Comparison of ENCODE assay signal across 18 cellular contexts in the genomic region with DNA sequence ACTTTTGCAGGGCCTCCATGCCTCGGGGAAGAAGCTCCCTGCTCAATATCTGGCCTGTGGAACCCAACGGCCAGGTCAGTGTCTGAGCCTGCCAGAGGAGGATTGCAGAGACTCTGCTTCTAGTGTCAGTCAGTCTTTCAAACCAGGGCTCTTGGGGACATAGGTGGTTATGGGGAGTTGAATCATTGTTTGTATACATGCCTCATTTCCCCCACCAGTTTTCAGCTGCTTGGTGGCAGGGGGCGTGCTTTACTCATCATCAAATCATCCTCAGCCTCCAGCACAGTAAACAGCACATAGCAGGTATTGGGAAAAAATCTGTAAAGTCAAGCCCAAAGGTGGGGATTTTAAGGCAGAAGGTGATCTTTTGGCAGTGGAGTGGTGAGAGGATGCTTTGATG.
"Had no signal": no experiment of that assay in that cellular context is flagged by ENCODE, and none has a peak within 500 bp of the region (broad histone marks: within the 10 kb centered on the region; RNA-seq: fewer than 3 reads in every experiment).

No MANE protein-coding gene starts in this region.

- H3K27ac ChIP-seq: coronary artery, foreskin keratinocyte, heart left ventricle, neutrophil, psoas muscle, suprapubic skin, thyroid gland had no signal

- H3K27me3 ChIP-seq: foreskin keratinocyte, thyroid gland had no signal

- H3K4me3 ChIP-seq: coronary artery, heart left ventricle, mucosa of descending colon, psoas muscle, suprapubic skin, thyroid gland had no signal

- FAIRE-seq: endothelial cell of umbilical vein, small intestine, urothelium cell line had no signal

- DNase-seq: effector CD4-positive, alpha-beta T cell; endodermal cell; foreskin keratinocyte; heart left ventricle; hippocampal formation; mucosa of descending colon; naive thymus-derived CD8-positive, alpha-beta T cell; psoas muscle; small intestine; stimulated activated CD4-positive, alpha-beta T cell treated with anti-CD3 and anti-CD28 coated beads, Interleukin-2, amount 100 ng/mL, for 48 hours; stimulated activated naive CD8-positive, alpha-beta T cell treated with anti-CD3 and anti-CD28 coated beads, Interleukin-15, Interleukin-2, amounts not matched to agents 100 U/mL and 50 U/mL, for 24 hours; thyroid gland had no signal

- H3K27ac Mint-ChIP-seq: endodermal cell; naive thymus-derived CD8-positive, alpha-beta T cell; type B pancreatic cell had no signal

- H3K36me3 ChIP-seq: heart left ventricle, neutrophil, suprapubic skin, thyroid gland had no signal

- ATAC-seq: foreskin keratinocyte; heart left ventricle; mucosa of descending colon; naive thymus-derived CD8-positive, alpha-beta T cell; psoas muscle; stimulated activated naive CD8-positive, alpha-beta T cell treated with anti-CD3 and anti-CD28 coated beads, Interleukin-15, Interleukin-2, amounts not matched to agents 100 U/mL and 50 U/mL, for 24 hours had no signal

- H3K4me3 Mint-ChIP-seq: endodermal cell; naive thymus-derived CD8-positive, alpha-beta T cell; type B pancreatic cell had no signal

- H3K9me3 ChIP-seq: mucosa of descending colon, neutrophil, suprapubic skin, thyroid gland had no signal

- H3K4me1 ChIP-seq: psoas muscle had no signal

- H3K36me3 Mint-ChIP-seq: type B pancreatic cell had no signal
